In the genomic region with DNA sequence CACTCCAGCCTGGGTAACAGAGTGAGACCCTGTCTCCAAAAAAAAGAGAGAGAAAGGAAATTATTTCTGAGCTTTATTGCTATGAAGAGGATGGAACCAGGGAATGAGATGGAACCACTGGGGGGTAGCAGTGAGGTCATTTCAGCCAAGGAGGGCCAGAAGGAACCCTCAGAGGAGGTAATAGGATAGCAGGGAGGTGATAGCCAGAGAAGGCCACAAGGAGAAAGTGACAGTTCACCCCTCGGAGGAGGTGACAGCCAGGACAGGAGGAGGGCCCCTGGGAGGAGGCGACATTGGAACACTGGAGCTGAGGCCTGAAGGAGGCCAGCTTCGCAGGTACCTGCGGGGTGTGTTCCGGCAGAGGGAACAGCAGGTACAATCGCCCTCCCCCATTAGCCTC, we compare ENCODE assay signal across 1 cellular context.
TF ChIP-seq lines count a peak whose summit lies in the region.

No MANE protein-coding gene starts in this region.

TF ChIP-seq in HEK293, 187 proteins besides CTCF, POLR2A, EP300 and RAD21 (continued from another document):
- peak; percentile 20; the same call in 1 of the 2 replicates for TF ChIP-seq PRDM10 (tag by site-specific recombination; IDR thresholded peaks at IDR 0.05)
- peak; percentile 86 for TF ChIP-seq PRDM1 (tag by site-specific recombination; IDR thresholded peaks at IDR 0.05)
- no peak for TF ChIP-seq ZNF248 (tag by site-specific recombination; IDR thresholded peaks at IDR 0.05)
- TF ChIP-seq ZNF561 (tag by site-specific recombination; IDR thresholded peaks at IDR 0.05; ENCODE audit: borderline replicate concordance) = no peak
- peak; percentile 60 for TF ChIP-seq ZNF341 (tag by site-specific recombination; IDR thresholded peaks at IDR 0.05; ENCODE audit: low read depth)
- TF ChIP-seq ZEB2 (tag by site-specific recombination; IDR thresholded peaks at IDR 0.05) = 0 out of 2 replicates have a peak, but pooled peaks have one; percentile 11
- no peak for TF ChIP-seq ZNF677 (tag by site-specific recombination; IDR thresholded peaks at IDR 0.05)
